ENCODE assay signal across 1 cellular context in the genomic region with DNA sequence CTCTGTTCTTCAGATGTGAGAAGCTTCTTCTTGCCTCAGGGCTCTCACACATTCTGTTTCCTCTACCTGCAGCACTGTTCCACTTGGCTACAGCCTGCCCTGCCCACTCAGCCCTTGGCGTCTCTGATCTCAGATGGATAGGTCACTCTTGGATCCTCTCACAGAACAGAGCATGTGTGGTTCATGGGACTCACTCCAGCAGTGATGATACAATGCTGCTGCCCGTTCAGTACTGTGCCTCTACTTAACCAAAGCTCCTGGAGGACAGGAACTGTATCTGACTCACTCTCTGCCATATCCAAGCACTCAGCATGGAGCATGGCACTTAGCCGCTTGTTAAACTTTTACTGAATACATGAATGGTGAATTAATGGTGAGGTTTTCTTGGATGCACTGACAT.
TF ChIP-seq lines count a peak whose summit lies in the region.

No MANE protein-coding gene starts in this region.

TF ChIP-seq in K562, 482 proteins besides CTCF, POLR2A, EP300 and RAD21:
- no peak for TF ChIP-seq ZNF444 (CRISPR knock-in tag; IDR thresholded peaks at IDR 0.05)
- no peak for TF ChIP-seq ZNF57 (CRISPR knock-in tag; IDR thresholded peaks at IDR 0.05)
